In the genomic region with DNA sequence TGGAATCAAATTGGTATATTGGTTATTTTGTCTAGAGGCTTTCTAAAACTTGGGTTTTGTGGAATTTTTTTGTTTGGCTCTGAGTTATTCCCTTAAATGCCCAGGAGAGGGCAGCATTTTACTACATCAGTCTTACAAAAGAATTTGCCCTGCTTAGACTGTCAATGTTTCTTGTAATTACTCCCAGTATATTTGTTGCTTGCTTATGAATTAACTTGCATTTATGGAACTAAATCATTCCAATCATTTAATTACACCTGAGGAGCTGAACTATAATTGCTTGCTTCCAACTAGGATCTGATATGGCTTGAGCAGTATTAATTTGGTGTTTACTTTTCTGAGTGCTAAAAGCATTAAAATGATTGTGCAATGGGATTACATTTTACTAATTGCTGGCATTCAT, we compare ENCODE assay signal across 8 cellular contexts. TPM values are rescaled to one million over a fixed set of nuclear protein-coding genes. Genes with fewer than 3 reads are reported as not detected.
DNase-seq lines count a peak whose midpoint lies in the region; ATAC-seq and TF ChIP-seq lines count a peak whose summit lies in the region.

No MANE protein-coding gene starts in this region.

- peak; percentile 66 for TF ChIP-seq CTCF in choroid plexus epithelial cell (conservative IDR thresholded peaks at IDR 0.05; ENCODE audit: low read depth, low read length)

- DNase-seq in DMS153 treated with DMSO at 0.1 percent for 48 hours (lab: John Stamatoyannopoulos, UW; ENCODE audit: unreplicated experiment), result peak; percentile 81
- DNase-seq in NCI-H748 (lab: John Stamatoyannopoulos, UW; ENCODE audit: unreplicated experiment), result peak; percentile 89
- DNase-seq in choroid plexus epithelial cell (ENCODE audit: low read depth), result peak; percentile 79
- peak; percentile 42 for DNase-seq in midbrain (lab: John Stamatoyannopoulos, UW)
- DNase-seq in mucosa of gallbladder (ENCODE audit: low spot score), result no peak

- no peak overlapping the region for H3K4me3 ChIP-seq in choroid plexus epithelial cell (ENCODE audit: low read depth, low read length)

- peak; percentile 51 for ATAC-seq in HG03175 (IDR thresholded peaks at IDR 0.05; ENCODE audit: unreplicated experiment)
- no peak for ATAC-seq in GM21528 (IDR thresholded peaks at IDR 0.05; ENCODE audit: low FRiP score, unreplicated experiment)
- no peak for ATAC-seq in GM21737 (IDR thresholded peaks at IDR 0.05; ENCODE audit: unreplicated experiment)

RNA-seq across cellular contexts. Expression of a gene that starts 48.7 kb away (rescaled TPM):
- total RNA-seq in mucosa of gallbladder, result 12.3 TPM
